ENCODE assay signal across 18 cellular contexts in the genomic region with DNA sequence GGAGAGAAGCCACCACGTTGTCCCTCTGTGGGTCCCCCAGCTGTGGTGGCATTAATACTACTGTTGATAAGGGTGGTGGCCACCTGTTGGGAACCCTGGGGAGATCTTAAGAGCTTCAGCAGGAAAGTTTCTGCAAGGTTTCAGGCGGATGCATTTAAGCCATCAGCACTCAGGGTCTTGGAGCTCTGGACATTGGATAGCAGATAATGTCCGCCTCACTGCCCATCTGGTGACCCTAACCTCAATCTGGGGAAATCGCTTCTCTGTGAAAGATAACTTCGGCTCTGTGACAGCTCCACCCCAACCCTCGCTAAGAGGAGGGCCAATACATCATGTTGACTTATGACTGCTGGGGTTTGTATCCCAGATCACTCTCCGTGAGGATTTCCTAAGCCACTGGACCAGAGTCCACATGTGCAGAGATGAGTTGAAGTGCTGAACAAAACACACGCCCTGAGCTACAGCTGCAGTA.
DNase-seq lines count a peak whose midpoint lies in the region; ATAC-seq and TF ChIP-seq lines count a peak whose summit lies in the region.
"Had no signal": no experiment of that assay in that cellular context is flagged by ENCODE, and none has a peak within 500 bp of the region (broad histone marks: within the 10 kb centered on the region; RNA-seq: fewer than 3 reads in every experiment).

No MANE protein-coding gene starts in this region.

- H3K36me3 ChIP-seq in osteoblast (ENCODE audit: insufficient read depth, low read length) = no peaks in the 10 kb centered on the region

- peak overlapping the region; percentile 49 for H3K4me3 ChIP-seq in osteoblast (ENCODE audit: insufficient read depth, low read length)
- H3K4me3 ChIP-seq: mucosa of descending colon had no signal

- H4K20me1 ChIP-seq in osteoblast (ENCODE audit: insufficient read depth, low read length) = no peaks in the 10 kb centered on the region

- DNase-seq in left ventricle myocardium superior (no peak), Right ventricle myocardium inferior (ENCODE audit: missing footprints) (no peak), epithelial cell of prostate (ENCODE audit: low read depth, low spot score) (no peak), osteoblast (ENCODE audit: insufficient read length, low spot score, missing footprints) (peak; percentile 38), NCI-H2171 (lab: John Stamatoyannopoulos, UW) (no peak), GDM1 (lab: John Stamatoyannopoulos, UW) (no peak)
- DNase-seq in activated CD4-positive, alpha-beta T cell treated with anti-CD3 and anti-CD28 coated beads, Interleukin-2, amount 50 U/mL, for 4 hours = no peak
- DNase-seq: activated CD4-positive, alpha-beta memory T cell treated with anti-CD3 and anti-CD28 coated beads for 36 hours; activated naive CD4-positive, alpha-beta T cell treated with anti-CD3 and anti-CD28 coated beads, Interleukin-2, amount 10 ng/mL, durations not matched to agents 7 days and 5 days; activated T-cell treated with anti-CD3 and anti-CD28 coated beads, Interleukin-2, amount 50 U/mL, for 1 hour; CD4-positive, alpha-beta T cell; foreskin melanocyte; mucosa of descending colon; NCI-H1694 treated with DMSO at 0.1 percent for 48 hours; occipital lobe; T-helper 1 cell had no signal

- no peaks in the 10 kb centered on the region for H3K27me3 ChIP-seq in osteoblast (ENCODE audit: insufficient read depth, low read length)

- no peaks in the 10 kb centered on the region for H3K79me2 ChIP-seq in osteoblast (ENCODE audit: insufficient read depth, low read length)

- TF ChIP-seq CTCF in osteoblast (IDR thresholded peaks at IDR 0.05; ENCODE audit: extremely low read depth, low read depth, low read length) = no peak

- H3K4me1 ChIP-seq in osteoblast (ENCODE audit: insufficient read depth, low read length) = peaks cover 22% of the 10 kb centered on the region

- ATAC-seq in left ventricle myocardium superior = peak; percentile 47
- no peak for ATAC-seq in Right ventricle myocardium inferior
- no peak for ATAC-seq in HG03354 (IDR thresholded peaks at IDR 0.05; ENCODE audit: poor library complexity, severe bottlenecking, unreplicated experiment)
- ATAC-seq: mucosa of descending colon had no signal

- H3K27ac ChIP-seq in epithelial cell of prostate (peak overlapping the region; percentile 67), osteoblast (ENCODE audit: low read depth, low read length) (peak overlapping the region; percentile 88)
- H3K27ac ChIP-seq: VCaP had no signal

- intact Hi-C loops in left ventricle myocardium superior (cut with micrococcal nuclease) = no loop called here
- intact Hi-C loops in Right ventricle myocardium inferior (cut with DNase I) = no loop called here

- H2AFZ ChIP-seq in osteoblast (ENCODE audit: low read length) = peak overlapping the region; percentile 20

- no peaks in the 10 kb centered on the region for H3K9me3 ChIP-seq in osteoblast (ENCODE audit: low read depth, low read length)
- H3K9me3 ChIP-seq: mucosa of descending colon had no signal

- peak overlapping the region; percentile 73 for H3K4me2 ChIP-seq in osteoblast (ENCODE audit: insufficient read depth, low read length)
